Comparison of ENCODE assay signal across 8 cellular contexts in the genomic region with DNA sequence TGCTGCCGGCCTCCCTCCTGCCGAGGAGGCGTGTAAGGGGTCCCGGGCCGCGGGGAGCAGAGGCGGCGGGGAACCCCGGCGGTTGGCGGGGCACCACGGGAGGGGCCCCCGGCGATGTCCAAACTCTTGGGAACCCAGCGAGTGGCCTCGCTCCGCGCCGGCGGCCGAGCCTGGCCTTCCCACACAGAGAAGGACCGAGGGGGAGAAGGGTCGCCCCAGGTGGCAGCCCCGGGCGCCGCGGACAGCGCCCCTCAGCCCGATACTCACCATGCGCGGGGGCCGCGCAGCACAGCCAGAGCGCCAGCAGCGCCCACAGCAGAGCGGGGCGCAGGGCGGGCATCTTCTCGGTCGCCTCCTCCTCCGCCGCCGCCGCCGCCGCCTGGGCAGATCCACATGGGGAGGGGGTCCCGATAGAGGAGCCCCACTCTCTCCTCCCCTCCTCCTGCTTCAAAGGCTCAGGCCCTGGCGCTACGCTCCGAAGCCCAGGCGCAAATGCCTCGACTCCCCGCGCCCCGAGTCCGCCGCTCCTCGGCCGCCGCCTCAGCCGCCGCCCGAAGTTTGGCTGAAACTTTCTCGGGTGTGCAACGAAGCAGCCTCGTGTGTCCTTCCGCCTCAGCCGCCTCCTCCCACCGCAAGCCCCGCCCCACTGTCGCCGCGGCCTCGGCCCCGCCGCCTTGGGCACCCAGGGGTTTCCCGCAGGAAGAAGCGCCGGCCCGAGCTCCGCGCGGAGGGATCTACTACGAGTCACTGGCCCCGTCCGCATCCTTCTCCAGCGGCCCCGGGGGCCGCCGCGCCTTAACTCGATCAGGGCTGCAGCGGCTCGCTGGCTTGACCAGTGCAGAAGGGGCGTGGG. TPM values are rescaled to one million over a fixed set of nuclear protein-coding genes. Genes with fewer than 3 reads are reported as not detected.
DNase-seq lines count a peak whose midpoint lies in the region; ATAC-seq and TF ChIP-seq lines count a peak whose summit lies in the region.
"Not testable (repeated sequence)": the region's sequence is repeated elsewhere in the genome, so short reads cannot be mapped to it uniquely, and the experiment has no call there.

A gene (minus strand): TSS at position 596 of the 853 bp plus-strand sequence. CDS start 256 bp downstream, at position 340.

- TF ChIP-seq EP300 in tibial nerve (IDR thresholded peaks at IDR 0.05), result peak in 1 of 2 donors; percentile 31

- not testable (repeated sequence) for H3K27me3 ChIP-seq in tibial nerve

- DNase-seq in GM12865 (ENCODE audit: low read depth) (peak; percentile 28), T follicular helper cell (ENCODE audit: low read depth) (peak; percentile 57), left lobe of liver (ENCODE audit: low spot score) (peak; percentile 71), tibial nerve (ENCODE audit: low spot score in 2 of 2) (peak; percentile 32)
- not testable (repeated sequence) for DNase-seq in LNCaP clone FGC (ENCODE audit: low read depth); skeletal muscle cell (ENCODE audit: low read depth)
- DNase-seq in activated T-cell treated with anti-CD3 and anti-CD28 coated beads, Interleukin-2, amount 50 U/mL, for 48 hours, result peak; percentile 73 to 82
- DNase-seq in effector CD8-positive, alpha-beta T cell (lab: John Stamatoyannopoulos, UW), result peak; percentile 44

- 0% methylated on average over 13 of the region's 95 CpGs; no CpG with 5 or more reads in 1 of the 2 donors for WGBS in tibial nerve, 2 donors

- H3K4me3 ChIP-seq in GM12865 (ENCODE audit: low read depth, low read length) (peak within 1 kb of the TSS; percentile 48), LNCaP clone FGC (ENCODE audit: low read depth, low read length) (peak within 1 kb of the TSS; percentile 54), skeletal muscle cell (ENCODE audit: low read depth, low read length) (peak within 1 kb of the TSS; percentile 52), tibial nerve (peak within 1 kb of the TSS; percentile 64 to 84 (median 75))

- H3K27ac ChIP-seq in tibial nerve, result peak within 1 kb of the TSS; percentile 66 to 95 (median 90)

- TF ChIP-seq CTCF in GM12865 (IDR thresholded peaks at IDR 0.05; ENCODE audit: insufficient read depth, low read depth, low read length, missing control alignments); LNCaP clone FGC (IDR thresholded peaks at IDR 0.05; ENCODE audit: control insufficient read depth, extremely low read depth, insufficient read depth); tibial nerve (IDR thresholded peaks at IDR 0.05): not testable (repeated sequence)

- H3K36me3 ChIP-seq in tibial nerve, result not testable (repeated sequence)

- ATAC-seq in left lobe of liver, result peak; percentile 82

- H3K4me1 ChIP-seq in tibial nerve, result not testable (repeated sequence)

- H3K9me3 ChIP-seq in tibial nerve, result not testable (repeated sequence)

- TF ChIP-seq POLR2A in tibial nerve (IDR thresholded peaks at IDR 0.05), result peak in 1 of 2 donors; percentile 57

RNA-seq across cellular contexts. Expression of the gene that starts here (rescaled TPM):
- 57.5 TPM for total RNA-seq in left lobe of liver
- total RNA-seq in tibial nerve, result 100 to 1,000 TPM in 3 of 4 donors, 10 to 100 TPM in 1; 86.7 to 110 (median 106) TPM
